9 cellular contexts compared by ENCODE assay signal in genomic region chr1:156813298-156813697, GRCh38. TPM values are rescaled to one million over a fixed set of nuclear protein-coding genes. Genes with fewer than 3 reads are reported as not detected.
A peak's percentile ranks its signal among the peaks of the same experiment; 100 is the strongest.
DNase-seq lines count a peak whose midpoint lies in the region; ATAC-seq and TF ChIP-seq lines count a peak whose summit lies in the region.
"Had no signal": no experiment of that assay in that cellular context is flagged by ENCODE, and none has a peak within 500 bp of the region (broad histone marks: within the 10 kb centered on the region; RNA-seq: fewer than 3 reads in every experiment).

No MANE protein-coding gene starts in this region.

- H3K27ac ChIP-seq in stomach = peak overlapping the region in 3 of 5 donors; percentile 76 to 83 (median 79)

- peak overlapping the region; percentile 94 for H3K4me3 Mint-ChIP-seq in activated naive CD8-positive, alpha-beta T cell treated with anti-CD3 and anti-CD28 coated beads for 36 hours

- H3K4me3 ChIP-seq in kidney epithelial cell (ENCODE audit: low read depth, low read length) (peak overlapping the region; percentile 12), stomach (peak overlapping the region; percentile 42 to 53 (median 46))

- H3K27ac Mint-ChIP-seq in activated naive CD8-positive, alpha-beta T cell treated with anti-CD3 and anti-CD28 coated beads for 36 hours = peak overlapping the region; percentile 99

- TF ChIP-seq POLR2A in stomach (IDR thresholded peaks at IDR 0.05) = no peak

- peaks cover 56% of the 10 kb centered on the region for H3K4me1 Mint-ChIP-seq in activated naive CD8-positive, alpha-beta T cell treated with anti-CD3 and anti-CD28 coated beads for 36 hours

- H3K9me3 Mint-ChIP-seq in activated naive CD8-positive, alpha-beta T cell treated with anti-CD3 and anti-CD28 coated beads for 36 hours = no peaks in the 10 kb centered on the region

- H3K9me3 ChIP-seq in stomach = no peaks in the 10 kb centered on the region

- H3K27me3 Mint-ChIP-seq in activated naive CD8-positive, alpha-beta T cell treated with anti-CD3 and anti-CD28 coated beads for 36 hours = no peaks in the 10 kb centered on the region

- H3K27me3 ChIP-seq in kidney epithelial cell (ENCODE audit: control insufficient read depth, insufficient read depth, low read length) (peaks cover 6% of the 10 kb centered on the region), stomach (peaks cover 0 to 17% (median 0%) of the 10 kb centered on the region in 3 donors)

- 32 to 47% (median 37%) methylated on average over 10 of the region's 10 CpGs for WGBS in stomach, 5 donors

- TF ChIP-seq CTCF in kidney epithelial cell (IDR thresholded peaks at IDR 0.05; ENCODE audit: insufficient read depth, low read length, poor library complexity, severe bottlenecking) (no peak), stomach (IDR thresholded peaks at IDR 0.05) (no peak)

- intact Hi-C loops in stomach (cut with DNase I; ENCODE audit: low total_unique reads) = no loop called here

- TF ChIP-seq EP300 in stomach (IDR thresholded peaks at IDR 0.05) = no peak

- ATAC-seq in HG03571 (IDR thresholded peaks at IDR 0.05; ENCODE audit: unreplicated experiment) = no peak
- no peak for ATAC-seq in GM19324 (IDR thresholded peaks at IDR 0.05; ENCODE audit: low FRiP score, unreplicated experiment)

- peaks cover 64% of the 10 kb centered on the region for H3K36me3 Mint-ChIP-seq in activated naive CD8-positive, alpha-beta T cell treated with anti-CD3 and anti-CD28 coated beads for 36 hours

- DNase-seq in NCI-H1417 (lab: John Stamatoyannopoulos, UW) = peak in 2 of 3 experiments; percentile 28 to 52
- DNase-seq in NCI-H1417 treated with DMSO at 0.1 percent for 48 hours (lab: John Stamatoyannopoulos, UW) = no peak
- DNase-seq in activated naive CD8-positive, alpha-beta T cell treated with anti-CD3 and anti-CD28 coated beads for 36 hours = no peak
- DNase-seq in kidney epithelial cell (ENCODE audit: low read depth) = no peak
- DNase-seq in stomach = no peak
- DNase-seq in SHP77 treated with DMSO at 0.1 percent for 48 hours (lab: John Stamatoyannopoulos, UW) = no peak

- peaks cover 15 to 31% (median 21%) of the 10 kb centered on the region in 4 donors for H3K4me1 ChIP-seq in stomach

- H3K36me3 ChIP-seq in kidney epithelial cell (ENCODE audit: control insufficient read depth, insufficient read depth, low read length) (no peaks in the 10 kb centered on the region), stomach (no peaks in the 10 kb centered on the region)

RNA-seq across cellular contexts. Expression of gene SH2D2A, which starts 3.4 kb away (rescaled TPM):
- total RNA-seq in activated naive CD8-positive, alpha-beta T cell treated with anti-CD3 and anti-CD28 coated beads for 36 hours = 100 to 1,000 TPM; 186 TPM
- 2.3 and 4.9 TPM in 2 replicates for total RNA-seq in kidney epithelial cell
- 10 to 100 TPM in 2 of 5 donors, under 1 TPM in 1, not detected in 2; 0.73 to 19.9 (median 11.6) TPM for total RNA-seq in stomach
- 1 to 10 TPM in 2 of 3 donors, under 1 TPM in 1; 0.61 to 1.6 (median 1.4) TPM for polyA plus RNA-seq in stomach

RNA-seq across cellular contexts. Expression of gene INSRR, which starts 45.6 kb away (rescaled TPM):
- under 1 TPM; 0.12 to 0.20 TPM for total RNA-seq in activated naive CD8-positive, alpha-beta T cell treated with anti-CD3 and anti-CD28 coated beads for 36 hours
- total RNA-seq in kidney epithelial cell = not detected in 2 replicates
- total RNA-seq in stomach = under 1 TPM in 2 of 5 donors, not detected in 3; 0.18 to 0.29 TPM
- under 1 TPM; 0.15 to 0.75 (median 0.33) TPM for polyA plus RNA-seq in stomach
- total RNA-seq: A172 had no signal

RNA-seq across cellular contexts. Expression of gene PRCC, which starts 46.0 kb away (rescaled TPM):
- total RNA-seq in activated naive CD8-positive, alpha-beta T cell treated with anti-CD3 and anti-CD28 coated beads for 36 hours = 10 to 100 TPM; 91.8 to 96.0 TPM
- total RNA-seq in kidney epithelial cell = 56.0 and 59.3 TPM in 2 replicates
- total RNA-seq in stomach = 10 to 100 TPM; 24.0 to 93.0 (median 76.4) TPM
- 10 to 100 TPM; 39.1 to 41.9 (median 40.1) TPM for polyA plus RNA-seq in stomach

RNA-seq across cellular contexts. Expression of gene NTRK1, which starts 47.4 kb away (rescaled TPM):
- 1 to 10 TPM; 3.4 to 4.0 TPM for total RNA-seq in activated naive CD8-positive, alpha-beta T cell treated with anti-CD3 and anti-CD28 coated beads for 36 hours
- total RNA-seq in kidney epithelial cell = not detected in 2 replicates
- total RNA-seq in stomach = under 1 TPM in 2 of 5 donors, not detected in 3; 0.87 to 0.92 TPM
- polyA plus RNA-seq in stomach = 1 to 10 TPM in 1 of 3 donors, under 1 TPM in 2; 0.23 to 1.2 (median 1.00) TPM

Comparison
In these comparisons a context has a peak if more than half of its experiments do, and no peak if none do; other contexts are left out.
1. DNase-seq: peak in NCI-H1417 (2 of 3); none in NCI-H1417 treated with DMSO at 0.1 percent for 48 hours (single experiment), activated naive CD8-positive, alpha-beta T cell treated with anti-CD3 and anti-CD28 coated beads for 36 hours (single experiment), kidney epithelial cell (single experiment), stomach (single experiment) and SHP77 treated with DMSO at 0.1 percent for 48 hours (single experiment).
2. RNA of gene SH2D2A, which starts 3.4 kb away (total RNA-seq): 186 TPM in activated naive CD8-positive, alpha-beta T cell treated with anti-CD3 and anti-CD28 coated beads for 36 hours; 2.3 to 4.9 TPM in kidney epithelial cell and 0.73 to 19.9 TPM in stomach; every median in the first group is over 4 times any median in the second.